ENCODE assay signal across 1 cellular context in the genomic region with DNA sequence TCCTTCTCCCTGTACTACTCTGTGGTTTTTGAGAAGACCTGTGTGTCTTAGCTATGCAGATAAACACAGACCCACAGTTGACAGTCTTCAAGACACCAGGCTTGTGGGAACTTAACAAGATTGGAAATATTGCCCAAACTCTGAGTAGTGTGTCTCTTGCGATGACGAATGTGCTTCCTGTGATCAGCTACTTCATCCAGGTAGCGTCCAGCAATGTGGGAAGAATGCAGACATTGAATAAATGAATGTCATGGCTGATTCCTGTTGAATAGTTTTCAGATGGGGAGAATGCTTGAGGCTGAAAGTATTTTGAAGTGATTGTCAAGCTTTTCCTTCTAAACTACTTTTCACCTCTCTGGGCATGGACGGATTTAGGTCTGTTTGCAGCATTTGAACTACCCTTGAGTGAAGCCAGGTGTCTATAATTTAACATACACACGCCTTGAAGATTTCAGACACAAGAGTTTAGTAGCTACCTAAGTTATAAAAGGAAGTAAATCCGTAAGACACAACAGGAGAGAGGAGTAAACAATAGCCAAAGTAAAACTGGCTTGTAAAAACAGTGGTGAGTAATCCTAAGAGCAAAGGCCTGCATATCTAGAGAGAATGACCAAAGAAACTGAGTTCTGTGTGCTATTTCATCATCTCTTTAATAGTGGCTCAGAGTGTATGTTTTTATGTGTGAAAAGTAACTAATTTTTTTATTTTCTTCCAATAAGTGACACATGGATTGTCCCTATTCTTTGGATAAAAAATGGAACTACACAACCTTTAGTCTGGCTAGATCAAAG.
TF ChIP-seq lines count a peak whose summit lies in the region.

No MANE protein-coding gene starts in this region.

TF ChIP-seq in endothelial cell of umbilical vein, 7 proteins besides CTCF, POLR2A, EP300 and RAD21:
- TF ChIP-seq MYC (IDR thresholded peaks at IDR 0.05; ENCODE audit: low read depth, low read length) = no peak
- TF ChIP-seq GATA2 (IDR thresholded peaks at IDR 0.05; ENCODE audit: insufficient read depth, insufficient read length, low read depth, low read length) = no peak
TF ChIP-seq in endothelial cell of umbilical vein: peak in this region for 0.
